Comparison of ENCODE assay signal across 8 cellular contexts in genomic region chr12:8697120-8697475, GRCh38. TPM values are rescaled to one million over a fixed set of nuclear protein-coding genes. Genes with fewer than 3 reads are reported as not detected.
A peak's percentile ranks its signal among the peaks of the same experiment; 100 is the strongest.
DNase-seq lines count a peak whose midpoint lies in the region; ATAC-seq, FAIRE-seq and TF ChIP-seq lines count a peak whose summit lies in the region.

No MANE protein-coding gene starts in this region.

- peaks cover 24% of the 10 kb centered on the region for H3K4me1 Mint-ChIP-seq in activated T-cell treated with anti-CD3 and anti-CD28 coated beads, Interleukin-2, amount 50 U/mL, for 72 hours (ENCODE audit: low read depth)

- H3K36me3 ChIP-seq in bronchial epithelial cell (ENCODE audit: control insufficient read depth, insufficient read depth, low read length) (no peaks in the 10 kb centered on the region), kidney epithelial cell (ENCODE audit: control insufficient read depth, insufficient read depth, low read length) (no peaks in the 10 kb centered on the region)

- no peak for FAIRE-seq in bronchial epithelial cell (lab: Jason Lieb, UNC)

- H3K27me3 ChIP-seq in bronchial epithelial cell (ENCODE audit: control insufficient read depth, insufficient read depth, low read length), result no peaks in the 10 kb centered on the region
- H3K27me3 ChIP-seq in kidney epithelial cell (ENCODE audit: control insufficient read depth, insufficient read depth, low read length), result no peaks in the 10 kb centered on the region

- H3K4me3 ChIP-seq in bronchial epithelial cell (ENCODE audit: low read depth, low read length) (peak overlapping the region; percentile 95), kidney epithelial cell (ENCODE audit: low read depth, low read length) (peak overlapping the region; percentile 95)

- peak; percentile 17 to 30 for ATAC-seq in activated T-cell treated with anti-CD3 and anti-CD28 coated beads, Interleukin-2, amount 50 U/mL, for 72 hours (replicated peaks in 1 of 2)
- peak; percentile 23 for ATAC-seq in HG02943 (IDR thresholded peaks at IDR 0.05; ENCODE audit: low read depth, unreplicated experiment)
- ATAC-seq in stimulated activated naive CD8-positive, alpha-beta T cell treated with anti-CD3 and anti-CD28 coated beads, Interleukin-15, Interleukin-2, amounts not matched to agents 100 U/mL and 50 U/mL, for 24 hours, result peak; percentile 4

- peak in 1 of 2 donors; percentile 25 for DNase-seq in activated T-cell treated with anti-CD3 and anti-CD28 coated beads, Interleukin-2, amount 50 U/mL, for 72 hours
- no peak for DNase-seq in activated T-cell treated with anti-CD3 and anti-CD28 coated beads, Interleukin-2, amount 50 U/mL, for 1 hour
- peak; percentile 40 for DNase-seq in NCI-H774 (lab: John Stamatoyannopoulos, UW)
- DNase-seq in bronchial epithelial cell (ENCODE audit: low read depth), result peak; percentile 47
- no peak for DNase-seq in kidney epithelial cell (ENCODE audit: low read depth)
- peak; percentile 10 for DNase-seq in stimulated activated naive CD8-positive, alpha-beta T cell treated with anti-CD3 and anti-CD28 coated beads, Interleukin-15, Interleukin-2, amounts not matched to agents 100 U/mL and 50 U/mL, for 24 hours
- no peak for DNase-seq in ureter (ENCODE audit: low spot score)

- TF ChIP-seq CTCF in bronchial epithelial cell (IDR thresholded peaks at IDR 0.05; ENCODE audit: insufficient read depth, low read length, severe bottlenecking) (no peak), kidney epithelial cell (IDR thresholded peaks at IDR 0.05; ENCODE audit: insufficient read depth, low read length, poor library complexity, severe bottlenecking) (no peak)

- no peak overlapping the region for H3K27ac Mint-ChIP-seq in activated T-cell treated with anti-CD3 and anti-CD28 coated beads, Interleukin-2, amount 50 U/mL, for 72 hours

- H3K4me3 Mint-ChIP-seq in activated T-cell treated with anti-CD3 and anti-CD28 coated beads, Interleukin-2, amount 50 U/mL, for 72 hours, result peak overlapping the region; percentile 92 to 97

- no peaks in the 10 kb centered on the region for H3K9me3 Mint-ChIP-seq in activated T-cell treated with anti-CD3 and anti-CD28 coated beads, Interleukin-2, amount 50 U/mL, for 72 hours

- H3K27me3 Mint-ChIP-seq in activated T-cell treated with anti-CD3 and anti-CD28 coated beads, Interleukin-2, amount 50 U/mL, for 72 hours (ENCODE audit: low read depth), result peaks cover 22% of the 10 kb centered on the region

- H3K36me3 Mint-ChIP-seq in activated T-cell treated with anti-CD3 and anti-CD28 coated beads, Interleukin-2, amount 50 U/mL, for 72 hours (ENCODE audit: insufficient read depth in 2 of 2), result peaks cover 0 to 2% of the 10 kb centered on the region in 2 donors

RNA-seq across cellular contexts. Expression of gene RIMKLB, which starts 0.7 kb away (rescaled TPM):
- 1 to 10 TPM; 2.5 to 3.1 TPM for total RNA-seq in activated T-cell treated with anti-CD3 and anti-CD28 coated beads, Interleukin-2, amount 50 U/mL, for 72 hours
- 36.7 and 42.6 TPM in 2 replicates for total RNA-seq in bronchial epithelial cell
- total RNA-seq in kidney epithelial cell, result 26.2 and 30.0 TPM in 2 replicates
- 43.4 TPM for total RNA-seq in ureter

RNA-seq across cellular contexts. Expression of gene MFAP5, which starts 34.5 kb away (rescaled TPM):
- not detected for total RNA-seq in activated T-cell treated with anti-CD3 and anti-CD28 coated beads, Interleukin-2, amount 50 U/mL, for 72 hours
- total RNA-seq in bronchial epithelial cell, result 6.6 and 9.0 TPM in 2 replicates
- 2.8 and 15.8 TPM in 2 replicates for total RNA-seq in kidney epithelial cell
- total RNA-seq in ureter, result 17.0 TPM

Comparison
In these comparisons a context has a peak if more than half of its experiments do, and no peak if none do; other contexts are left out.
1. DNase-seq: peak in NCI-H774 (single experiment), bronchial epithelial cell (single experiment) and stimulated activated naive CD8-positive, alpha-beta T cell treated with anti-CD3 and anti-CD28 coated beads, Interleukin-15, Interleukin-2, amounts not matched to agents 100 U/mL and 50 U/mL, for 24 hours (single experiment); none in activated T-cell treated with anti-CD3 and anti-CD28 coated beads, Interleukin-2, amount 50 U/mL, for 1 hour (single experiment), kidney epithelial cell (single experiment) and ureter (single experiment).
2. Peak in every context shown above with its lines, with median percentiles within 50 percentile points of each other: ATAC-seq.